Comparison of ENCODE assay signal across 22 cellular contexts in the genomic region with DNA sequence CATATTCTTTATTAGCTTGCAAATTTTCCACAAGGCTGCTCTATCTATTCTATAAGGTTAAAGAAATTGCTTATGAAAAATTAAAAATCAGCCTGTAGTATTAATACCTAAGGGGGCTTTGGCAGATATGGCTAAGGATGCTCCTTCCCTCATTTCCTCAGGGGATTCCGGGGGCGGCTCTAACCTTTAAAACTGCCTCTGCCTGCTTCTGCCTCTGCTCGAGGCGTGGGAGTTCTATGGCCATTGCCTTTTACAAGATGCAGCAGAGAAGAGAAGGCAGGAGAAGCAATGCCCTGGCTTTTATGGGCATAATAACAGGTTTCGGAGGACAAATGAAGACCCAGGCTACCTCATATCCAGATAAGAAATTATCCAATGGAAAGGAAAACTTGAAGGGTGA. TPM values are rescaled to one million over a fixed set of nuclear protein-coding genes. Genes with fewer than 3 reads are reported as not detected.
DNase-seq lines count a peak whose midpoint lies in the region; ATAC-seq and TF ChIP-seq lines count a peak whose summit lies in the region.
"Had no signal": no experiment of that assay in that cellular context is flagged by ENCODE, and none has a peak within 500 bp of the region (broad histone marks: within the 10 kb centered on the region; RNA-seq: fewer than 3 reads in every experiment).

No MANE protein-coding gene starts in this region.

- H3K4me1 ChIP-seq in HEK293 (ENCODE audit: control insufficient read depth, insufficient read depth, low read length): no peaks in the 10 kb centered on the region
- peaks cover 4% of the 10 kb centered on the region for H3K4me1 ChIP-seq in colonic mucosa
- H3K4me1 ChIP-seq: BE2C had no signal

- no peaks in the 10 kb centered on the region for H3K27me3 Mint-ChIP-seq in nephron progenitor cell (ENCODE audit: low read depth, poor library complexity)
- H3K27me3 Mint-ChIP-seq: CD4-positive, alpha-beta T cell; CD8-positive, alpha-beta memory T cell had no signal

- peaks cover 8% of the 10 kb centered on the region for H3K36me3 Mint-ChIP-seq in nephron progenitor cell (ENCODE audit: low read depth)
- H3K36me3 Mint-ChIP-seq: CD14-positive monocyte; CD8-positive, alpha-beta memory T cell had no signal

- DNase-seq in NCI-H2227 treated with DMSO at 0.1 percent for 48 hours (lab: John Stamatoyannopoulos, UW) (peak; percentile 41), colonic mucosa (peak; percentile 13), nephron progenitor cell (no peak), NCI-H510A (lab: John Stamatoyannopoulos, UW) (no peak), DMS53 (lab: John Stamatoyannopoulos, UW) (no peak)
- DNase-seq in stimulated activated naive CD4-positive, alpha-beta T cell (lab: John Stamatoyannopoulos, UW): no peak
- DNase-seq: 8988T; ACHN; AML-193; BE2C; CD4-positive, alpha-beta T cell; CD8-positive, alpha-beta memory T cell; DMS 273 treated with DMSO at 0.1 percent for 48 hours; DMS79 treated with DMSO at 0.1 percent for 48 hours; GF-D8; GM23248; HCEC 1CT had no signal

- no peaks in the 10 kb centered on the region for H3K36me3 ChIP-seq in HEK293 (ENCODE audit: control insufficient read depth in 2 of 2, insufficient read depth in 1 of 2, low read length in 2 of 2)
- no peaks in the 10 kb centered on the region for H3K36me3 ChIP-seq in colonic mucosa
- H3K36me3 ChIP-seq: BE2C; BLaER1 treated with 17β-estradiol and CSF1 and Interleukin-3, amounts not matched to agents 10 nM and 100 nM had no signal

- ATAC-seq in GM19463 (IDR thresholded peaks at IDR 0.05; ENCODE audit: unreplicated experiment): no peak
- ATAC-seq: A549 had no signal

- POLR2A ChIA-PET in HEK293 (lab: Yijun Ruan, JAX): no interaction called here

- H3K4me3 ChIP-seq in HEK293 (ENCODE audit: low read depth, low read length) (no peak overlapping the region), colonic mucosa (no peak overlapping the region)
- H3K4me3 ChIP-seq: A549; BLaER1 treated with 17β-estradiol and CSF1 and Interleukin-3, amounts not matched to agents 10 nM and 100 nM; GM23248 had no signal

- CTCF ChIA-PET in HEK293 (lab: Yijun Ruan, JAX): no interaction called here

- no peak for TF ChIP-seq CTCF in HEK293 (tag by site-specific recombination; IDR thresholded peaks at IDR 0.05)
- TF ChIP-seq CTCF in colonic mucosa (IDR thresholded peaks at IDR 0.05): no peak
- TF ChIP-seq CTCF in nephron progenitor cell (IDR thresholded peaks at IDR 0.05): no peak

- no peaks in the 10 kb centered on the region for H3K27me3 ChIP-seq in colonic mucosa
- H3K27me3 ChIP-seq: BE2C; BLaER1 treated with 17β-estradiol and CSF1 and Interleukin-3, amounts not matched to agents 10 nM and 100 nM had no signal

- H3K27ac ChIP-seq in HEK293 (ENCODE audit: extremely low read depth, low read depth, low read length): no peak overlapping the region
- H3K27ac ChIP-seq in colonic mucosa: no peak overlapping the region
- H3K27ac ChIP-seq: GM23248 had no signal

- peak overlapping the region in 1 of 2 donors; percentile 28 for H3K9ac ChIP-seq in colonic mucosa (ENCODE audit: low read depth in 2 of 2, low read length in 2 of 2)
- H3K9ac ChIP-seq: GM23248 had no signal

- peaks cover 51% of the 10 kb centered on the region for H3K4me1 Mint-ChIP-seq in nephron progenitor cell

- intact Hi-C loops in colonic mucosa (cut with DNase I): no loop called here

- H3K9me3 Mint-ChIP-seq in nephron progenitor cell: peaks cover 20% of the 10 kb centered on the region
- H3K9me3 Mint-ChIP-seq: CD4-positive, alpha-beta T cell; CD8-positive, alpha-beta memory T cell had no signal

- H3K4me3 Mint-ChIP-seq in nephron progenitor cell: no peak overlapping the region
- H3K4me3 Mint-ChIP-seq: CD14-positive monocyte; CD4-positive, alpha-beta T cell; CD8-positive, alpha-beta memory T cell had no signal

- H3K27ac Mint-ChIP-seq in nephron progenitor cell: peak overlapping the region; percentile 31
- H3K27ac Mint-ChIP-seq: CD14-positive monocyte; CD4-positive, alpha-beta T cell; CD8-positive, alpha-beta memory T cell had no signal

- H3K9me3 ChIP-seq in HEK293 (ENCODE audit: control insufficient read depth, insufficient read depth, low read depth, low read length) (no peaks in the 10 kb centered on the region), colonic mucosa (no peaks in the 10 kb centered on the region)
- H3K9me3 ChIP-seq: A549, BE2C had no signal

TF ChIP-seq in HEK293, 187 proteins besides CTCF, POLR2A, EP300 and RAD21:
- TF ChIP-seq ZNF670 (tag by site-specific recombination; IDR thresholded peaks at IDR 0.05; ENCODE audit: low read depth) (no peak), BCL11A (tag by site-specific recombination; IDR thresholded peaks at IDR 0.05; ENCODE audit: low read depth) (no peak), ZFHX2 (tag by site-specific recombination; conservative IDR thresholded peaks at IDR 0.05) (peak; percentile 57), EGR2 (tag by site-specific recombination; IDR thresholded peaks at IDR 0.05; ENCODE audit: low read depth) (peak; percentile 60), ZBTB21 (tag by site-specific recombination; IDR thresholded peaks at IDR 0.05) (no peak)
- TF ChIP-seq, protein P1, sequence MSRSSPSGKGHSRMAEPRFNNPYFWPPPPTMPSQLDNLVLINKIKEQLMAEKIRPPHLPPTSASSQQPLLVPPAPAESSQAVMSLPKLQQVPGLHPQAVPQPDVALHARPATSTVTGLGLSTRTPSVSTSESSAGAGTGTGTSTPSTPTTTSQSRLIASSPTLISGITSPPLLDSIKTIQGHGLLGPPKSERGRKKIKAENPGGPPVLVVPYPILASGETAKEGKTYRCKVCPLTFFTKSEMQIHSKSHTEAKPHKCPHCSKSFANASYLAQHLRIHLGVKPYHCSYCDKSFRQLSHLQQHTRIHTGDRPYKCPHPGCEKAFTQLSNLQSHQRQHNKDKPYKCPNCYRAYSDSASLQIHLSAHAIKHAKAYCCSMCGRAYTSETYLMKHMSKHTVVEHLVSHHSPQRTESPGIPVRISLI (tag by site-specific recombination; IDR thresholded peaks at IDR 0.05): no peak

RNA-seq across cellular contexts. Expression of gene CDKN2AIP, which starts 8.6 kb away (rescaled TPM):
- 10 to 100 TPM; 17.5 to 23.5 TPM for total RNA-seq in colonic mucosa

Comparison
In these comparisons a context has a peak if more than half of its experiments do, and no peak if none do; other contexts are left out.
1. DNase-seq: peak in NCI-H2227 treated with DMSO at 0.1 percent for 48 hours (single experiment) and colonic mucosa (single experiment); none in nephron progenitor cell (single experiment), NCI-H510A (single experiment), DMS53 (single experiment) and stimulated activated naive CD4-positive, alpha-beta T cell (0 of 6).